Comparison of ENCODE assay signal across 20 cellular contexts in genomic region chr19:28492201-28492600, GRCh38.
DNase-seq lines count a peak whose midpoint lies in the region; ATAC-seq, FAIRE-seq and TF ChIP-seq lines count a peak whose summit lies in the region.
"Had no signal": no experiment of that assay in that cellular context is flagged by ENCODE, and none has a peak within 500 bp of the region (broad histone marks: within the 10 kb centered on the region; RNA-seq: fewer than 3 reads in every experiment).

No MANE protein-coding gene starts in this region.

- no peak for TF ChIP-seq POLR2A in H1 (IDR thresholded peaks at IDR 0.05; ENCODE audit: control extremely low read depth in 1 of 2, low read depth in 2 of 2, low read length in 2 of 2)

- no peaks in the 10 kb centered on the region for H3K9me3 ChIP-seq in MM.1S (replicated peaks; ENCODE audit: insufficient read depth, low read length)
- H3K9me3 ChIP-seq in OCI-LY3 (ENCODE audit: insufficient read depth, low read length) = no peaks in the 10 kb centered on the region
- no peaks in the 10 kb centered on the region for H3K9me3 ChIP-seq in H1 (ENCODE audit: insufficient read depth in 2 of 2, low read depth in 1 of 2, low read length in 1 of 2)
- H3K9me3 ChIP-seq: BLaER1, Caco-2 had no signal

- no peak overlapping the region for H4K5ac ChIP-seq in H1 (ENCODE audit: insufficient read length, low read depth, low read length)

- H3K56ac ChIP-seq in H1 (replicated peaks; ENCODE audit: insufficient read length, low read depth, low read length) = no peak overlapping the region

- H3K23me2 ChIP-seq in H1 (ENCODE audit: low read depth, low read length) = no peaks in the 10 kb centered on the region

- H3K27ac ChIP-seq in MM.1S (ENCODE audit: low read length) = no peak overlapping the region
- no peak overlapping the region for H3K27ac ChIP-seq in OCI-LY3 (ENCODE audit: low read length)
- no peak overlapping the region for H3K27ac ChIP-seq in H1 (ENCODE audit: low read depth, low read length)
- H3K27ac ChIP-seq: BLaER1, C4-2B, GM23248 had no signal

- FAIRE-seq in H1 (lab: Jason Lieb, UNC) = no peak
- FAIRE-seq: G401.6, GM12892 had no signal

- H3K9ac ChIP-seq in MM.1S (ENCODE audit: low read length) (no peak overlapping the region), OCI-LY3 (ENCODE audit: low read length) (no peak overlapping the region), H1 (replicated peaks in 1 of 4; ENCODE audit: extremely low read depth in 1 of 4, low read depth in 3 of 4, low read length in 3 of 4) (no peak overlapping the region)
- H3K9ac ChIP-seq: BLaER1, GM23248 had no signal

- H2BK12ac ChIP-seq in H1 (ENCODE audit: low read depth, low read length) = no peak overlapping the region

- TF ChIP-seq RAD21 in H1 (IDR thresholded peaks at IDR 0.05 in 1 of 2, conservative IDR thresholded peaks at IDR 0.05 in 1 of 2; ENCODE audit: low read depth in 2 of 2, low read length in 2 of 2) = no peak

- no peak overlapping the region for H3K4ac ChIP-seq in H1 (replicated peaks; ENCODE audit: insufficient read length, low read depth, low read length)

- POLR2A ChIA-PET in H1 (lab: Charles Lee; ENCODE audit: partially characterized antibody) = interaction anchor here (1.2 kb wide), 1 partner anchor 37 kb away, joined by 3 read pairs; no protein-coding TSS in a partner anchor

- H4K8ac ChIP-seq in H1 (ENCODE audit: extremely low read depth, insufficient read depth, low read length) = no peak overlapping the region

- TF ChIP-seq CTCF in MM.1S (IDR thresholded peaks at IDR 0.05; ENCODE audit: low read length) (no peak), OCI-LY3 (IDR thresholded peaks at IDR 0.05; ENCODE audit: low read depth, low read length) (no peak), H1 (IDR thresholded peaks at IDR 0.05; ENCODE audit: control extremely low read depth in 1 of 3, insufficient read depth in 1 of 3, low read depth in 1 of 3, low read length in 3 of 3) (no peak)

- H2BK5ac ChIP-seq in H1 (ENCODE audit: low read depth, low read length) = no peak overlapping the region

- H2BK120ac ChIP-seq in H1 (replicated peaks; ENCODE audit: low read depth, low read length) = no peak overlapping the region

- H3K27me3 ChIP-seq in MM.1S (replicated peaks; ENCODE audit: insufficient read depth, low read length) = no peaks in the 10 kb centered on the region
- H3K27me3 ChIP-seq in OCI-LY3 (ENCODE audit: low read depth, low read length) = no peaks in the 10 kb centered on the region
- H3K27me3 ChIP-seq in H1 (replicated peaks in 1 of 4; ENCODE audit: control insufficient read depth in 3 of 4, extremely low read depth in 1 of 4, insufficient read depth in 3 of 4, low read length in 3 of 4) = no peaks in the 10 kb centered on the region
- H3K27me3 ChIP-seq: BLaER1 had no signal

- no peak overlapping the region for H3K18ac ChIP-seq in H1 (ENCODE audit: extremely low read depth, low read length)

- no peak overlapping the region for H2AK5ac ChIP-seq in H1 (ENCODE audit: low read depth, low read length)

- H3K4me1 ChIP-seq in MM.1S (ENCODE audit: low read length) = peaks cover 36% of the 10 kb centered on the region
- H3K4me1 ChIP-seq in OCI-LY3 (ENCODE audit: low read length) = peaks cover 36% of the 10 kb centered on the region
- H3K4me1 ChIP-seq in H1 (replicated peaks in 1 of 4; ENCODE audit: control insufficient read depth in 3 of 4, insufficient read depth in 4 of 4, low read length in 3 of 4) = peaks cover 2 to 12% (median 9%) of the 10 kb centered on the region in 4 experiments; a peak in 6 of 7 replicates
- H3K4me1 ChIP-seq: Caco-2 had no signal

- H3K4me2 ChIP-seq in MM.1S (ENCODE audit: low read depth, low read length) (peak overlapping the region; percentile 18; the same call in 1 of the 2 replicates), OCI-LY3 (ENCODE audit: low read length) (peak overlapping the region; percentile 19), H1 (ENCODE audit: insufficient read depth in 1 of 2, low read depth in 2 of 2, low read length in 2 of 2) (no peak overlapping the region)
- H3K4me2 ChIP-seq: BLaER1 had no signal

- H3K9me2 ChIP-seq in MM.1S (replicated peaks; ENCODE audit: insufficient read depth, low read length) = no peaks in the 10 kb centered on the region

- no peak overlapping the region for H2AFZ ChIP-seq in MM.1S (ENCODE audit: low read length)
- H2AFZ ChIP-seq in OCI-LY3 (ENCODE audit: low read depth, low read length) = no peak overlapping the region
- no peak overlapping the region for H2AFZ ChIP-seq in H1 (ENCODE audit: low read length)
- H2AFZ ChIP-seq: GM23248 had no signal

- H2BK20ac ChIP-seq in H1 (ENCODE audit: low read length) = no peak overlapping the region

- H3K23ac ChIP-seq in H1 (ENCODE audit: insufficient read length) = no peak overlapping the region

- CTCF ChIA-PET in H1 (lab: Charles Lee; ENCODE audit: partially characterized antibody) = interaction anchor here (1.4 kb wide), 1 partner anchor 22 kb away, joined by 5 read pairs; no protein-coding TSS in a partner anchor

- H3K4me3 ChIP-seq in MM.1S (ENCODE audit: low read length) = no peak overlapping the region
- no peak overlapping the region for H3K4me3 ChIP-seq in OCI-LY3 (ENCODE audit: low read length)
- H3K4me3 ChIP-seq in H1 (ENCODE audit: extremely low read depth in 1 of 4, insufficient read depth in 2 of 4, low read depth in 3 of 4, low read length in 4 of 4) = no peak overlapping the region
- H3K4me3 ChIP-seq: BLaER1, GM23248 had no signal

- intact Hi-C loops in head of caudate nucleus (cut with DNase I) = no loop called here

- H4K20me1 ChIP-seq in MM.1S (ENCODE audit: insufficient read depth, low read length) = no peaks in the 10 kb centered on the region
- no peaks in the 10 kb centered on the region for H4K20me1 ChIP-seq in OCI-LY3 (ENCODE audit: insufficient read depth, low read length)
- H4K20me1 ChIP-seq in H1 (replicated peaks in 1 of 2; ENCODE audit: control insufficient read depth in 1 of 2, insufficient read depth in 2 of 2, low read length in 2 of 2) = no peaks in the 10 kb centered on the region
- H4K20me1 ChIP-seq: BLaER1 had no signal

- H3K36me3 ChIP-seq in MM.1S (replicated peaks; ENCODE audit: insufficient read depth, low read length) (no peaks in the 10 kb centered on the region), OCI-LY3 (replicated peaks; ENCODE audit: low read depth, low read length) (no peaks in the 10 kb centered on the region), H1 (ENCODE audit: control insufficient read depth in 2 of 4, insufficient read depth in 4 of 4, low read length in 3 of 4) (no peaks in the 10 kb centered on the region)
- H3K36me3 ChIP-seq: BLaER1 had no signal

- no peak for TF ChIP-seq EP300 in H1 (IDR thresholded peaks at IDR 0.05; ENCODE audit: borderline replicate concordance in 1 of 2, low read depth in 2 of 2, low read length in 2 of 2)

- H3F3A ChIP-seq in MM.1S (ENCODE audit: insufficient read depth, low read length) = peaks cover 20% of the 10 kb centered on the region

- ATAC-seq in GM21367 (IDR thresholded peaks at IDR 0.05; ENCODE audit: unreplicated experiment) (no peak), GM21529 (IDR thresholded peaks at IDR 0.05; ENCODE audit: unreplicated experiment) (no peak)
- ATAC-seq: CD8-positive, alpha-beta T cell; HCT116 had no signal

- H3K79me2 ChIP-seq in MM.1S (ENCODE audit: low read length) (peaks cover 17% of the 10 kb centered on the region), OCI-LY3 (ENCODE audit: low read length) (no peaks in the 10 kb centered on the region), H1 (ENCODE audit: control insufficient read depth in 1 of 2, insufficient read depth in 2 of 2, low read length in 2 of 2) (no peaks in the 10 kb centered on the region)

- H3K14ac ChIP-seq in H1 (ENCODE audit: insufficient read length) = no peak overlapping the region

- peak overlapping the region; percentile 20; the same call in 1 of the 2 replicates for H2BK15ac ChIP-seq in H1 (ENCODE audit: low read length)

- DNase-seq in MM.1S (peak; percentile 21), NCI-H526 treated with DMSO at 0.1 percent for 48 hours (lab: John Stamatoyannopoulos, UW) (peak; percentile 61), H1 (ENCODE audit: low read depth in 1 of 2, low spot score in 2 of 2) (no peak), OCI-M2 (lab: John Stamatoyannopoulos, UW; ENCODE audit: unreplicated experiment) (no peak), head of caudate nucleus (no peak)
- DNase-seq: Caco-2; CD4-positive, CD25-positive, alpha-beta regulatory T cell; CD8-positive, alpha-beta T cell; DMS153; DND-41; GM23248; H9 had no signal

- H3K79me1 ChIP-seq in H1 (ENCODE audit: low read depth, low read length) = no peaks in the 10 kb centered on the region

- H4K91ac ChIP-seq in H1 (replicated peaks; ENCODE audit: insufficient read length, low read length) = no peak overlapping the region

TF ChIP-seq in H1, 55 proteins besides CTCF, POLR2A, EP300 and RAD21:
- TF ChIP-seq POU5F1 (IDR thresholded peaks at IDR 0.05; ENCODE audit: low read depth, low read length) (no peak), BCL11A (IDR thresholded peaks at IDR 0.05; ENCODE audit: low read depth in 2 of 2, low read length in 2 of 2) (no peak), CBX8 (IDR thresholded peaks at IDR 0.05; ENCODE audit: borderline replicate concordance, low read depth, low read length) (no peak), ATF3 (IDR thresholded peaks at IDR 0.05; ENCODE audit: insufficient read depth, low read depth, low read length) (no peak), CBX5 (IDR thresholded peaks at IDR 0.05; ENCODE audit: low read depth, low read length) (no peak), POLR2AphosphoS5 (IDR thresholded peaks at IDR 0.05; ENCODE audit: low read depth, low read length) (no peak), MAFK (IDR thresholded peaks at IDR 0.05; ENCODE audit: low read depth, low read length) (no peak), KDM5A (IDR thresholded peaks at IDR 0.05; ENCODE audit: low read length) (no peak), KDM4A (IDR thresholded peaks at IDR 0.05; ENCODE audit: low read depth, low read length, severe bottlenecking) (no peak)

Comparison
In these comparisons a context has a peak if more than half of its experiments do, and no peak if none do; other contexts are left out.
1. DNase-seq: peak in MM.1S (single experiment) and NCI-H526 treated with DMSO at 0.1 percent for 48 hours (single experiment); none in H1 (0 of 2), OCI-M2 (single experiment) and head of caudate nucleus (0 of 42).
2. H3K4me2 ChIP-seq: peak in MM.1S (single experiment) and OCI-LY3 (single experiment); none in H1 (0 of 2).